In the genomic region with DNA sequence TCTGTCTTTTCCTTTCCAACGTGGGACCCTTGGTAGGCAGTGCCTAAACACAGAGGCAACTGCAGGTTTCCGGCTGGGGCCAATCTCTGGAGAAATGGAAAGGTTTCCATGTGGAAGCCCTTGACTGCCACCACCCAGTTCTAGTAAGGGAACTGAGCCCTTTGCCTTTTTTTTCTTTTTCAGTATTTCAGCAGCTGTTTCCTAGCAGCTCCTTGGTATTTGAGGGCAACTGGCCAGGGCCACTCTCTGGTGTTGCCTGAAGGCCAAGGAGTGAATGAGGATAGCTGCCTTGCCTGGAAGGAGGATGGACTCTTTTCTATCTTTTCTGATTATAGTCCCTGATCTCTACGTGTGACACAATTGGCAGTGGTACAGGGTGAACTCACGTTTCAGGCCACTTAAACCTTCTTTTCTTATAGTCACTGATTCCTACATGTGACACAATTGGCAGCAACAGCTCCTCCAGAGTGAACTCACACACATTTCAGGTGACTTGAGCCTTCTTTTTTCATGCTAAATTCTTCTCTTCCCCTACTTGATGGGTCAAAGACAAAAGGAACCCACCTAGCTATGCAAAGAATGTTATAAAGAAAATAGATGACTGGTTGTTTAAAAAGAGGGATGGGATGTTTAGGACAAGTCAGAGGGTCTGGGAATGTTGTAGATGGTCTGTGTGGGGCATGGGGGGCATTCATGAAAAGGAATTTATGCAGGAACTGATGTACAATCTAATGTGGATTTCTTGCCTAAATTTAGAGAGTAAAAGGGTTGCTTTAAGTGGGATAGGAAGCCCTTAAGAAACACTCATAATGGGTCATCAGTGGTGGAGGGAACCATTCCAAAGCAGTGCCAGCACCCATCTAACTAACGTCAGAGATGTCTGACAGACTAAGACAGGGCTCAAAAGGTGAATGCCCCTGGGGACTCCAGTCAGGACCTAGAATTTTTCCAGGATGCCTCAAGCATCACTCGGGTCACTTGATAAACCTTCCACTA, we compare ENCODE assay signal across 14 cellular contexts.
A peak's percentile ranks its signal among the peaks of the same experiment; 100 is the strongest.
DNase-seq lines count a peak whose midpoint lies in the region; ATAC-seq, FAIRE-seq and TF ChIP-seq lines count a peak whose summit lies in the region.
"Had no signal": no experiment of that assay in that cellular context is flagged by ENCODE, and none has a peak within 500 bp of the region (broad histone marks: within the 10 kb centered on the region; RNA-seq: fewer than 3 reads in every experiment).

No MANE protein-coding gene starts in this region.

- 49 to 52% methylated on average over 6 of the region's 6 CpGs for WGBS in testis, 2 donors

- ATAC-seq in left cardiac atrium (peak in 1 of 2 donors; percentile 57), Right ventricle myocardium inferior (no peak)
- ATAC-seq: activated naive CD8-positive, alpha-beta T cell treated with anti-CD3 and anti-CD28 coated beads, Interleukin-2, amount 50 U/mL, for 24 hours had no signal

- FAIRE-seq in bronchial epithelial cell (lab: Jason Lieb, UNC) = peak; percentile 73
- FAIRE-seq: endometrium had no signal

- DNase-seq in left cardiac atrium = peak; percentile 29
- DNase-seq in Right ventricle myocardium inferior (ENCODE audit: missing footprints) = no peak
- DNase-seq in bronchial epithelial cell (ENCODE audit: low read depth) = no peak
- DNase-seq in testis = peak; percentile 44
- DNase-seq in vagina (ENCODE audit: extremely low spot score in 2 of 2) = no peak
- DNase-seq in DMS153 treated with DMSO at 0.1 percent for 48 hours (lab: John Stamatoyannopoulos, UW; ENCODE audit: unreplicated experiment) = no peak
- no peak for DNase-seq in NCI-H2029 (lab: John Stamatoyannopoulos, UW)
- DNase-seq: 8988T; activated naive CD8-positive, alpha-beta T cell treated with anti-CD3 and anti-CD28 coated beads, Interleukin-2, amount 50 U/mL, for 24 hours; cerebellar nuclear complex; DND-41; transverse colon had no signal

- H3K4me1 ChIP-seq in iPS-15b (ENCODE audit: control insufficient read depth, insufficient read depth, low read length) (peaks cover 18% of the 10 kb centered on the region), testis (no peaks in the 10 kb centered on the region), vagina (no peaks in the 10 kb centered on the region)
- H3K4me1 ChIP-seq: transverse colon had no signal

- no peak overlapping the region for H3K27ac ChIP-seq in testis
- no peak overlapping the region for H3K27ac ChIP-seq in vagina
- H3K27ac ChIP-seq: transverse colon had no signal

- H3K4me3 ChIP-seq in bronchial epithelial cell (ENCODE audit: low read depth, low read length) (no peak overlapping the region), iPS-15b (ENCODE audit: low read depth, low read length) (peak overlapping the region; percentile 0), testis (no peak overlapping the region), vagina (no peak overlapping the region)
- H3K4me3 ChIP-seq: transverse colon had no signal

- intact Hi-C loops in left cardiac atrium (cut with DNase I) (no loop called here), Right ventricle myocardium inferior (cut with DNase I) (no loop called here), testis (cut with DNase I; ENCODE audit: low total_unique reads) (no loop called here), vagina (cut with DNase I) (no loop called here)

- H3K27me3 ChIP-seq in bronchial epithelial cell (ENCODE audit: control insufficient read depth, insufficient read depth, low read length) (no peaks in the 10 kb centered on the region), iPS-15b (ENCODE audit: control insufficient read depth, insufficient read depth, low read length) (no peaks in the 10 kb centered on the region), testis (no peaks in the 10 kb centered on the region), vagina (no peaks in the 10 kb centered on the region)
- H3K27me3 ChIP-seq: transverse colon had no signal

- TF ChIP-seq POLR2A in testis (IDR thresholded peaks at IDR 0.05) (no peak), vagina (IDR thresholded peaks at IDR 0.05) (no peak)

- H3K9me3 ChIP-seq in iPS-15b (ENCODE audit: control insufficient read depth, insufficient read depth, low read length) (no peaks in the 10 kb centered on the region), testis (no peaks in the 10 kb centered on the region), vagina (no peaks in the 10 kb centered on the region)
- H3K9me3 ChIP-seq: transverse colon had no signal

- H3K36me3 ChIP-seq in bronchial epithelial cell (ENCODE audit: control insufficient read depth, insufficient read depth, low read length) = no peaks in the 10 kb centered on the region
- H3K36me3 ChIP-seq in iPS-15b (ENCODE audit: control insufficient read depth, insufficient read depth, low read length) = no peaks in the 10 kb centered on the region
- no peaks in the 10 kb centered on the region for H3K36me3 ChIP-seq in testis (ENCODE audit: low read depth, missing control alignments)
- no peaks in the 10 kb centered on the region for H3K36me3 ChIP-seq in vagina
- H3K36me3 ChIP-seq: transverse colon had no signal

- H3K9ac ChIP-seq in iPS-15b (ENCODE audit: low read depth, low read length) = peak overlapping the region; percentile 29

- TF ChIP-seq CTCF in bronchial epithelial cell (IDR thresholded peaks at IDR 0.05; ENCODE audit: insufficient read depth, low read length, severe bottlenecking) = no peak
- TF ChIP-seq CTCF in testis (IDR thresholded peaks at IDR 0.05) = no peak
- no peak for TF ChIP-seq CTCF in vagina (IDR thresholded peaks at IDR 0.05)

Comparison
In these comparisons a context has a peak if more than half of its experiments do, and no peak if none do; other contexts are left out.
1. DNase-seq: peak in left cardiac atrium (single experiment) and testis (single experiment); none in Right ventricle myocardium inferior (single experiment), bronchial epithelial cell (single experiment), vagina (0 of 2), DMS153 treated with DMSO at 0.1 percent for 48 hours (single experiment) and NCI-H2029 (single experiment).